18 cellular contexts compared by ENCODE assay signal in genomic region chr16:72162105-72162680, GRCh38. TPM values are rescaled to one million over a fixed set of nuclear protein-coding genes. Genes with fewer than 3 reads are reported as not detected.
"Had no signal": no experiment of that assay in that cellular context is flagged by ENCODE, and none has a peak within 500 bp of the region (broad histone marks: within the 10 kb centered on the region; RNA-seq: fewer than 3 reads in every experiment).

No MANE protein-coding gene starts in this region.

- H3K4me1 Mint-ChIP-seq: activated CD4-positive, alpha-beta T cell treated with anti-CD3 and anti-CD28 coated beads, Interleukin-2, amount 10 ng/mL, durations not matched to agents 7 days and 5 days; memory B cell; nephron progenitor cell; T-helper 17 cell had no signal

- ATAC-seq: activated naive CD4-positive, alpha-beta T cell treated with anti-CD3 and anti-CD28 coated beads, Interleukin-2, amount 50 U/mL, for 72 hours; T-helper 17 cell had no signal

- H3K27ac Mint-ChIP-seq: activated CD4-positive, alpha-beta T cell treated with anti-CD3 and anti-CD28 coated beads, Interleukin-2, amount 10 ng/mL, durations not matched to agents 7 days and 5 days; activated naive CD4-positive, alpha-beta T cell treated with anti-CD3 and anti-CD28 coated beads, Interleukin-2, amount 50 U/mL, for 72 hours; dendritic cell treated with granulocyte-macrophage colony-stimulating factor and Interleukin-4, amounts not matched to agents 40 ng/mL and 50 ng/mL, for 4 days; memory B cell; nephron progenitor cell; T-helper 17 cell had no signal

- H3K4me1 ChIP-seq: esophagus muscularis mucosa, left ventricle myocardium inferior had no signal

- H3K9me3 Mint-ChIP-seq: activated CD4-positive, alpha-beta T cell treated with anti-CD3 and anti-CD28 coated beads, Interleukin-2, amount 10 ng/mL, durations not matched to agents 7 days and 5 days; activated naive CD4-positive, alpha-beta T cell treated with anti-CD3 and anti-CD28 coated beads, Interleukin-2, amount 50 U/mL, for 72 hours had no signal

- H3K27me3 Mint-ChIP-seq: brain; dendritic cell treated with granulocyte-macrophage colony-stimulating factor and Interleukin-4, amounts not matched to agents 40 ng/mL and 50 ng/mL, for 4 days had no signal

- H3K27me3 ChIP-seq: esophagus muscularis mucosa had no signal

- FAIRE-seq: endometrium, keratinocyte, TTC549 had no signal

- H3K4me3 ChIP-seq: esophagus muscularis mucosa, left ventricle myocardium inferior had no signal

- H3K36me3 ChIP-seq: esophagus muscularis mucosa, left ventricle myocardium inferior had no signal

- H3K9me3 ChIP-seq: esophagus muscularis mucosa, left ventricle myocardium inferior had no signal

- DNase-seq: activated CD4-positive, alpha-beta T cell treated with anti-CD3 and anti-CD28 coated beads, Interleukin-2, amount 10 ng/mL, durations not matched to agents 7 days and 5 days; activated CD4-positive, CD25-positive, alpha-beta regulatory T cell; activated effector memory CD4-positive, alpha-beta T cell treated with Interleukin-2 at 50 U/mL for 16 hours; activated T-cell treated with anti-CD3 and anti-CD28 coated beads, Interleukin-2, amount 50 U/mL, for 1 hour; amniotic stem cell; foreskin fibroblast; left ventricle myocardium inferior; nephron progenitor cell; T-helper 17 cell had no signal

- H3K27ac ChIP-seq: esophagus muscularis mucosa, left ventricle myocardium inferior had no signal

- H3K36me3 Mint-ChIP-seq: activated naive CD4-positive, alpha-beta T cell treated with anti-CD3 and anti-CD28 coated beads, Interleukin-2, amount 50 U/mL, for 72 hours had no signal

- H3K4me3 Mint-ChIP-seq: activated CD4-positive, alpha-beta T cell treated with anti-CD3 and anti-CD28 coated beads, Interleukin-2, amount 10 ng/mL, durations not matched to agents 7 days and 5 days; brain; dendritic cell treated with granulocyte-macrophage colony-stimulating factor and Interleukin-4, amounts not matched to agents 40 ng/mL and 50 ng/mL, for 4 days; memory B cell; nephron progenitor cell; T-helper 17 cell had no signal

RNA-seq across cellular contexts. Expression of gene PMFBP1, which starts 9.8 kb away (rescaled TPM):
- total RNA-seq: skeletal muscle tissue had no signal
